In the genomic region with DNA sequence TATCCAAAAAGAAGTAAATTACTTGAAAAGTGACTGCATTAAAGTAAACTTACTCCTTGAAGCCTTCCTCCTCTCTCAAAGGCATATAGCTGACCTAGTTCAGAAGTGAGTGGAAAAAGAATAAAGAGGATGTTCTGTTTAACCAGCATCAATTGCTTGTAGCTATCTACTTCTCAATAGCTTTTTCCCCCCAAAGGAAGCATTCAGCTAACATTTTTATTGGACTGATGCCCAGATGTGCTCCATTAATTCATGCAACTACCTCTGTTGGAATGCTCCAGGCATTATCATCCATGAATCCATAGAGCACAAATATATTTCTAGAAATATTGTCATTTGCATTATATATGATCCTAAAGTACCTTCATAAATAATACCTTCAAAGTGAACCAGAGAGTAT, we compare ENCODE assay signal across 22 cellular contexts.
"Had no signal": no experiment of that assay in that cellular context is flagged by ENCODE, and none has a peak within 500 bp of the region (broad histone marks: within the 10 kb centered on the region; RNA-seq: fewer than 3 reads in every experiment).

No MANE protein-coding gene starts in this region.

- H3K36me3 ChIP-seq: breast epithelium, heart right ventricle, pancreas, right atrium auricular region, thoracic aorta, vagina, WERI-Rb-1 had no signal

- ATAC-seq: activated naive CD4-positive, alpha-beta T cell treated with anti-CD3 and anti-CD28 coated beads, Interleukin-2, amount 50 U/mL, for 72 hours; heart right ventricle; left colon; mucosa of descending colon; pancreas; psoas muscle had no signal

- DNase-seq: activated CD4-positive, alpha-beta T cell treated with anti-CD3 and anti-CD28 coated beads for 1 hour; activated T-cell treated with anti-CD3 and anti-CD28 coated beads, Interleukin-2, amount 50 U/mL, for 1 hour; aorta; endodermal cell; heart right ventricle; islet precursor cell; left colon; mesenchymal stem cell; mucosa of descending colon; nephron progenitor cell; pancreas; psoas muscle; stimulated activated CD4-positive, alpha-beta T cell treated with anti-CD3 and anti-CD28 coated beads, Interleukin-4, amount 100 ng/mL, for 24 hours; stimulated activated naive CD4-positive, alpha-beta T cell treated with Interleukin-2 at 50 U/mL for 16 hours; WERI-Rb-1 had no signal

- H3K27me3 ChIP-seq: breast epithelium, pancreas, right atrium auricular region, vagina had no signal

- H3K4me3 ChIP-seq: breast epithelium, coronary artery, heart right ventricle, mucosa of descending colon, pancreas, psoas muscle, right atrium auricular region, thoracic aorta, vagina had no signal

- H3K27ac ChIP-seq: breast epithelium, coronary artery, epithelial cell of prostate, heart right ventricle, pancreas, psoas muscle, right atrium auricular region, thoracic aorta, vagina, WERI-Rb-1 had no signal

- H3K4me1 ChIP-seq: breast epithelium, heart right ventricle, pancreas, psoas muscle, right atrium auricular region, vagina had no signal

- H3K9me3 ChIP-seq: breast epithelium, heart right ventricle, mucosa of descending colon, pancreas, psoas muscle, right atrium auricular region, thoracic aorta, vagina had no signal
